11 cellular contexts compared by ENCODE assay signal in the genomic region with DNA sequence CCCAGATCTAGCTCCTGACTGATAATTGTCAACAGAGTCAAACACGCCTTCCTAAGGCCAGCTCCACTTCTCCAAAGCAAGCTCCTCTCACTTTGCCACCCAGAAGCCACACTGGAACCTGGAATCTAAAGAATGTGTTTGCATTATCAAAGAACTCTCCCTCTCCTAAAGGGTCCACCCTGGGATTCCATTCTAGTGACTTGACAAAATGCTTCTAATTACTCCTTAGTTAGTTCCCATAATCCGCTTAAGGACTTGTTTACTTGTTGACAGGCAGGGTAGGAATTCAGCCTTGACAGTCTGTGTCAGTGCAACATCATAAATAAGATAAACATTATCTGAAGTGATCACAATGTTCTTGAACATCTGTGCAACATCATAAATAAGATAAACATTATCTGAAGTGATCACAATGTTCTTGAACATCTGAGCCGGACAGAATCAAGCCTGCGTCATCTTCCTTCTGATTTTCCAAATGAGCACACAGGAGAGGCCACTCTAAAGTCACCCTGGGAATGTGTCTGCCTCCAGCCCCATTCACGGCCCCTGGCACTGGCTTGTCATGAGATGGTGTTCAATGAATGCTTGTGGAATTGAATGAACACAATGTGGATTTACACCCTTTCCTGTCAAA.
DNase-seq lines count a peak whose midpoint lies in the region; ATAC-seq and TF ChIP-seq lines count a peak whose summit lies in the region.
"Had no signal": no experiment of that assay in that cellular context is flagged by ENCODE, and none has a peak within 500 bp of the region (broad histone marks: within the 10 kb centered on the region; RNA-seq: fewer than 3 reads in every experiment).

No MANE protein-coding gene starts in this region.

- H3K4me1 ChIP-seq in left lung (peaks cover 0 to 2% of the 10 kb centered on the region in 2 donors), aorta (ENCODE audit: control insufficient read depth in 1 of 2, insufficient read depth in 2 of 2, low read length in 2 of 2) (no peaks in the 10 kb centered on the region)

- H3K9me3 ChIP-seq in left lung (no peaks in the 10 kb centered on the region), aorta (ENCODE audit: control insufficient read depth, low read length) (no peaks in the 10 kb centered on the region)

- H3K4me3 ChIP-seq in AG10803 (ENCODE audit: low read length) = no peak overlapping the region
- H3K4me3 ChIP-seq in left lung = no peak overlapping the region
- no peak overlapping the region for H3K4me3 ChIP-seq in aorta (ENCODE audit: low read length in 2 of 2)

- WGBS in aorta, 2 donors = 91 to 92% methylated on average over 5 of the region's 5 CpGs

- ATAC-seq in left lung (peak; percentile 73), GM18870 (IDR thresholded peaks at IDR 0.05; ENCODE audit: unreplicated experiment) (no peak), aorta (ENCODE audit: low FRiP score) (no peak), HG02870 (IDR thresholded peaks at IDR 0.05; ENCODE audit: unreplicated experiment) (no peak)

- H3K27me3 ChIP-seq in left lung (no peaks in the 10 kb centered on the region), aorta (ENCODE audit: control insufficient read depth in 1 of 2, insufficient read depth in 2 of 2, low read length in 1 of 2) (no peaks in the 10 kb centered on the region)

- DNase-seq in AG10803 (ENCODE audit: low read depth) (peak; percentile 85), NCI-H82 (lab: John Stamatoyannopoulos, UW) (peak; percentile 73), epithelial cell of prostate (ENCODE audit: low read depth, low spot score) (no peak), left lung (no peak), aorta (no peak)
- DNase-seq in activated effector memory CD4-positive, alpha-beta T cell treated with anti-CD3 and anti-CD28 coated beads, Interleukin-2, amount 50 U/mL, for 16 hours = no peak
- DNase-seq: cerebellar nuclear complex, NCI-H2029 treated with DMSO at 0.1 percent for 48 hours had no signal

- intact Hi-C loops in left lung (cut with DNase I) = no loop called here
- intact Hi-C loops in aorta (cut with DNase I) = no loop called here

- H3K36me3 ChIP-seq in left lung (no peaks in the 10 kb centered on the region), aorta (ENCODE audit: control insufficient read depth in 1 of 2, insufficient read depth in 2 of 2, low read length in 1 of 2) (no peaks in the 10 kb centered on the region)

- H3K27ac ChIP-seq in epithelial cell of prostate = peak overlapping the region; percentile 98
- H3K27ac ChIP-seq in left lung = peak overlapping the region in 1 of 2 donors; percentile 10
- no peak overlapping the region for H3K27ac ChIP-seq in aorta (ENCODE audit: low read depth in 1 of 2, low read length in 2 of 2)
- H3K27ac ChIP-seq: C4-2B had no signal

- TF ChIP-seq CTCF in AG10803 (conservative IDR thresholded peaks at IDR 0.05; ENCODE audit: low read length) (no peak), left lung (IDR thresholded peaks at IDR 0.05) (no peak)

Comparison
In these comparisons a context has a peak if more than half of its experiments do, and no peak if none do; other contexts are left out.
1. DNase-seq: peak in AG10803 (single experiment) and NCI-H82 (single experiment); none in epithelial cell of prostate (single experiment), left lung (0 of 2), activated effector memory CD4-positive, alpha-beta T cell treated with anti-CD3 and anti-CD28 coated beads, Interleukin-2, amount 50 U/mL, for 16 hours (single experiment) and aorta (0 of 2).